Comparison of ENCODE assay signal across 17 cellular contexts in the genomic region with DNA sequence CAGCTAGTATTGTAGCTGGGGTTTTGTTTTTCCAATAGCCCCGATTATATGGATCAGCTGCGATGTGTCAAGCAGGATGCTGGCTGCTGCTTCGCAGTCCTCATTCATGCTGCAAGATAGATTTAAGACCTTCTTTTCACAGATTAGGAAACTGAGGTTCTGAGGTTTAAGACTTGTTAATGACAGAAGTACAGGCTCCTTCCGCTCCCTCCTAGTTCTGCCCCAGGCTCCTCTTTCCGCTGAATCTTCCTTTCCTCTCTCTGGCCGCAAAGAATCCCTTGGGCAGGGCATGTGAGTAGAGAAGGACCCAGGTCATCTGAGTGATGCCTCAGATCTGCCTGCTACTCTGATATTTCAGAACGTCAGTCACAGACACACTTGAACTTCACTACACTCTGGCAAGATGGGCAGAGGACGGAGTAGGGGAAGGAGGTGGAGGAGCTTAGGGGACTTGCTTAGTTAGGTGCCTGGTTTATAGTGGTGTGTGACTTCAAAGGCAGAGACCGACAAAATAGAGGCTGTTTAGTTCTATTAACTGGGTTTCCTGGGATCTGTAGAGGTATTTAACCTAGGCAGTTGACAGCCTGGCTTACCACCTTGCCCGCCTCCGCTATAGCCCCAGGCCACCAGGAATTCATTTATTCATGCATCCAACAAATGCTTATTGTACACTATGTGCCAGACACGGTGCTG. TPM values are rescaled to one million over a fixed set of nuclear protein-coding genes. Genes with fewer than 3 reads are reported as not detected.
"Had no signal": no experiment of that assay in that cellular context is flagged by ENCODE, and none has a peak within 500 bp of the region (broad histone marks: within the 10 kb centered on the region; RNA-seq: fewer than 3 reads in every experiment).

No MANE protein-coding gene starts in this region.

- DNase-seq: activated CD8-positive, alpha-beta memory T cell treated with anti-CD3 and anti-CD28 coated beads, Interleukin-2, amount 50 U/mL, for 48 hours; activated naive CD4-positive, alpha-beta T cell treated with Interleukin-2 at 50 U/mL for 16 hours; glutamatergic neuron; islet precursor cell; left lung; pancreas; SW 1271; T1000 had no signal

- H3K27ac ChIP-seq: left lung, pancreas, vagina had no signal

- H3K9me3 ChIP-seq: adrenal gland, left lung, mucosa of descending colon, pancreas, vagina had no signal

- H3K36me3 ChIP-seq: adrenal gland, left lung, pancreas, vagina had no signal

- H3K9me3 Mint-ChIP-seq: activated CD8-positive, alpha-beta T cell treated with anti-CD3 and anti-CD28 coated beads for 36 hours; activated T-helper 1 cell treated with anti-CD3 and anti-CD28 coated beads, Interleukin-12 subunit alpha, Interleukin-12 subunit beta, Interleukin-2, Interleukin-4 antibody, amounts not matched to agents 30 ng/mL and 10 ng/mL and 1 ng/mL, durations not matched to agents 14 hours and 24 hours and 36 hours; nephron progenitor cell had no signal

- H3K4me3 Mint-ChIP-seq: activated CD8-positive, alpha-beta T cell treated with anti-CD3 and anti-CD28 coated beads for 36 hours; activated T-helper 1 cell treated with anti-CD3 and anti-CD28 coated beads, Interleukin-12 subunit alpha, Interleukin-12 subunit beta, Interleukin-2, Interleukin-4 antibody, amounts not matched to agents 30 ng/mL and 10 ng/mL and 1 ng/mL, durations not matched to agents 14 hours and 24 hours and 36 hours had no signal

- ATAC-seq: esophagus mucosa had no signal

- H3K4me3 ChIP-seq: left lung, mucosa of descending colon had no signal

- FAIRE-seq: endometrium, pancreas had no signal

- H3K27ac Mint-ChIP-seq: activated CD8-positive, alpha-beta T cell treated with anti-CD3 and anti-CD28 coated beads for 36 hours; activated T-helper 1 cell treated with anti-CD3 and anti-CD28 coated beads, Interleukin-12 subunit alpha, Interleukin-12 subunit beta, Interleukin-2, Interleukin-4 antibody, amounts not matched to agents 30 ng/mL and 10 ng/mL and 1 ng/mL, durations not matched to agents 14 hours and 24 hours and 36 hours; nephron progenitor cell had no signal

RNA-seq across cellular contexts. Expression of a gene that starts 4.2 kb away (rescaled TPM):
- total RNA-seq: activated CD8-positive, alpha-beta T cell treated with anti-CD3 and anti-CD28 coated beads for 36 hours; activated T-helper 1 cell treated with anti-CD3 and anti-CD28 coated beads, Interleukin-12 subunit alpha, Interleukin-12 subunit beta, Interleukin-2, Interleukin-4 antibody, amounts not matched to agents 30 ng/mL and 10 ng/mL and 1 ng/mL, durations not matched to agents 14 hours and 24 hours and 36 hours; dermis microvascular lymphatic vessel endothelial cell; esophagus mucosa had no signal
